18 cellular contexts compared by ENCODE assay signal in the genomic region with DNA sequence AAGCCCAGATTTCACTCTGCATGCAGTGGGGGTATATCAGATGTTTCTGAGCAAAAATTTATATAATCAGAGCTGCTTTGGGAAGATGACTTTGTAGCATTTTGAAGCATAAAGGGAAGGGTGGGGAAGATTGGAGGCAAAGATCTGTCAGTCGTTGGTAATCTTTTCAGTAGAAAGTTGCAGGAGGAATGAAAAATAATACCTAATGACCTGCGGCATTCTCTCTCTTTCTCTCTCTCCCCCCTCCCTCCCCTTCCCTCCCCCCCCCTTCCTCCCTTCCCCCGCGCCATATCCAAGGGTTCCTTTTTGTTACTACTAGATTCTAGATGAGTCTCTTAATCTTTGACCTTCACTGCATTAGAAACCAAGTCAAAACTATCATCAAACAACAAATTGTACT. TPM values are rescaled to one million over a fixed set of nuclear protein-coding genes. Genes with fewer than 3 reads are reported as not detected.
DNase-seq lines count a peak whose midpoint lies in the region; ATAC-seq and TF ChIP-seq lines count a peak whose summit lies in the region.
"Had no signal": no experiment of that assay in that cellular context is flagged by ENCODE, and none has a peak within 500 bp of the region (broad histone marks: within the 10 kb centered on the region; RNA-seq: fewer than 3 reads in every experiment).

No MANE protein-coding gene starts in this region.

- H3K9me3 ChIP-seq in Loucy (ENCODE audit: insufficient read depth, low read depth, low read length) (no peaks in the 10 kb centered on the region), hepatocyte (ENCODE audit: low read depth) (no peaks in the 10 kb centered on the region), transverse colon (no peaks in the 10 kb centered on the region)
- H3K9me3 ChIP-seq: gastrocnemius medialis, HAP-1 had no signal

- TF ChIP-seq CTCF in Loucy (conservative IDR thresholded peaks at IDR 0.05; ENCODE audit: low read length) (no peak), hepatocyte (IDR thresholded peaks at IDR 0.05; ENCODE audit: poor library complexity) (no peak), transverse colon (IDR thresholded peaks at IDR 0.05) (no peak)

- H2AFZ ChIP-seq in Loucy (ENCODE audit: low read length) (no peak overlapping the region; the same call in 1 of the 2 replicates), hepatocyte (no peak overlapping the region)

- H3K9ac ChIP-seq in Loucy (ENCODE audit: low read depth, low read length, poor library complexity, severe bottlenecking) = no peak overlapping the region

- no peak for DNase-seq in activated CD8-positive, alpha-beta memory T cell treated with anti-CD3 and anti-CD28 coated beads, Interleukin-2, amount 10 ng/mL, durations not matched to agents 7 days and 5 days
- DNase-seq in activated CD8-positive, alpha-beta memory T cell treated with anti-CD3 and anti-CD28 coated beads, Interleukin-2, amount 50 U/mL, for 4 hours = no peak
- DNase-seq in hepatocyte (ENCODE audit: low spot score) (no peak), transverse colon (no peak), AML-193 (lab: John Stamatoyannopoulos, UW) (no peak)
- DNase-seq in activated CD4-positive, alpha-beta T cell treated with anti-CD3 and anti-CD28 coated beads for 36 hours = no peak
- DNase-seq: activated CD4-positive, alpha-beta T cell treated with anti-CD3 and anti-CD28 coated beads, Interleukin-2, amount 50 U/mL, for 1 hour; activated T-cell treated with anti-CD3 and anti-CD28 coated beads, Interleukin-2, amount 50 U/mL, for 72 hours; anterior cingulate cortex; gastrocnemius medialis; stimulated activated CD4-positive, alpha-beta T cell treated with anti-CD3 and anti-CD28 coated beads, Interleukin-4, amount 100 ng/mL, for 4 hours had no signal

- H3F3A ChIP-seq in Loucy (ENCODE audit: low read depth) = peaks cover 6% of the 10 kb centered on the region; the same call in 1 of the 2 replicates

- H3K36me3 Mint-ChIP-seq in activated CD8-positive, alpha-beta memory T cell treated with anti-CD3 and anti-CD28 coated beads, Interleukin-2, amount 10 ng/mL, durations not matched to agents 7 days and 5 days = peaks cover 1% of the 10 kb centered on the region
- no peaks in the 10 kb centered on the region for H3K36me3 Mint-ChIP-seq in activated CD4-positive, alpha-beta T cell treated with anti-CD3 and anti-CD28 coated beads for 36 hours (ENCODE audit: low read depth)
- H3K36me3 Mint-ChIP-seq: IgD-negative memory B cell had no signal

- H3K4me2 ChIP-seq in Loucy (ENCODE audit: low read depth, low read length, poor library complexity, severe bottlenecking) = peak overlapping the region; percentile 92
- H3K4me2 ChIP-seq in hepatocyte = peak overlapping the region; percentile 91

- peaks cover 21% of the 10 kb centered on the region for H3K4me1 Mint-ChIP-seq in activated CD8-positive, alpha-beta memory T cell treated with anti-CD3 and anti-CD28 coated beads, Interleukin-2, amount 10 ng/mL, durations not matched to agents 7 days and 5 days
- H3K4me1 Mint-ChIP-seq in activated CD4-positive, alpha-beta T cell treated with anti-CD3 and anti-CD28 coated beads for 36 hours = peaks cover 21% of the 10 kb centered on the region

- TF ChIP-seq EP300 in transverse colon (IDR thresholded peaks at IDR 0.05; ENCODE audit: low read depth) = no peak

- 80% methylated on average over 3 of the region's 4 CpGs for WGBS in hepatocyte (ENCODE audit: low lambda C conversion rate, missing lambda C conversion rate)
- WGBS in transverse colon (ENCODE audit: low coverage in 1 of 2), 2 donors = 28 to 57% methylated on average over 3 to 4 of the region's 4 CpGs

- TF ChIP-seq POLR2A in transverse colon (IDR thresholded peaks at IDR 0.05) = no peak

- H3K79me2 ChIP-seq in Loucy (ENCODE audit: insufficient read depth, low read length) (peaks cover 31% of the 10 kb centered on the region), hepatocyte (peaks cover 23% of the 10 kb centered on the region)

- ATAC-seq in activated CD8-positive, alpha-beta memory T cell treated with anti-CD3 and anti-CD28 coated beads, Interleukin-2, amount 10 ng/mL, durations not matched to agents 7 days and 5 days = no peak
- ATAC-seq in activated CD4-positive, alpha-beta T cell treated with anti-CD3 and anti-CD28 coated beads for 36 hours = no peak
- no peak for ATAC-seq in HG03457 (IDR thresholded peaks at IDR 0.05; ENCODE audit: unreplicated experiment)
- ATAC-seq: activated T-cell treated with anti-CD3 and anti-CD28 coated beads, Interleukin-2, amount 50 U/mL, for 72 hours; gastrocnemius medialis had no signal

- H3K27me3 ChIP-seq in Loucy (ENCODE audit: insufficient read depth, low read length, poor library complexity, severe bottlenecking) (no peaks in the 10 kb centered on the region), hepatocyte (no peaks in the 10 kb centered on the region), transverse colon (no peaks in the 10 kb centered on the region)
- H3K27me3 ChIP-seq: gastrocnemius medialis had no signal

- H3K4me3 Mint-ChIP-seq in activated CD8-positive, alpha-beta memory T cell treated with anti-CD3 and anti-CD28 coated beads, Interleukin-2, amount 10 ng/mL, durations not matched to agents 7 days and 5 days = peak overlapping the region; percentile 29
- no peak overlapping the region for H3K4me3 Mint-ChIP-seq in activated CD4-positive, alpha-beta T cell treated with anti-CD3 and anti-CD28 coated beads for 36 hours

- H3K36me3 ChIP-seq in Loucy (ENCODE audit: insufficient read depth, low read length) (no peaks in the 10 kb centered on the region), hepatocyte (replicated peaks; ENCODE audit: insufficient read depth, low read depth) (no peaks in the 10 kb centered on the region), transverse colon (no peaks in the 10 kb centered on the region)
- H3K36me3 ChIP-seq: gastrocnemius medialis, HAP-1 had no signal

- peaks cover 34% of the 10 kb centered on the region for H3K4me1 ChIP-seq in Loucy (ENCODE audit: insufficient read depth, low read length, poor library complexity, severe bottlenecking)
- H3K4me1 ChIP-seq in hepatocyte (ENCODE audit: insufficient read depth) = peaks cover 8% of the 10 kb centered on the region
- peaks cover 0 to 31% (median 20%) of the 10 kb centered on the region in 4 donors for H3K4me1 ChIP-seq in transverse colon

- intact Hi-C loops in transverse colon (cut with DNase I; ENCODE audit: low total_unique reads) = no loop called here
- intact Hi-C loops in activated CD4-positive, alpha-beta T cell treated with anti-CD3 and anti-CD28 coated beads for 36 hours (cut with DNase I, micrococcal nuclease) = loop anchor here in 1 of 2 experiments (5.0 kb wide), 1 partner anchor 113 kb away; the partner anchor contains the start of gene LYSMD2

- no peaks in the 10 kb centered on the region for H3K9me2 ChIP-seq in Loucy (replicated peaks; ENCODE audit: low read depth, low read length)
- no peaks in the 10 kb centered on the region for H3K9me2 ChIP-seq in hepatocyte (replicated peaks; ENCODE audit: insufficient read depth)

- H3K27ac ChIP-seq in hepatocyte = peak overlapping the region; percentile 74
- peak overlapping the region; percentile 87 to 92 (median 90) for H3K27ac ChIP-seq in transverse colon

- no peak overlapping the region for H3K27ac Mint-ChIP-seq in activated CD8-positive, alpha-beta memory T cell treated with anti-CD3 and anti-CD28 coated beads, Interleukin-2, amount 10 ng/mL, durations not matched to agents 7 days and 5 days
- H3K27ac Mint-ChIP-seq in activated CD4-positive, alpha-beta T cell treated with anti-CD3 and anti-CD28 coated beads for 36 hours = no peak overlapping the region

- H3K4me3 ChIP-seq in Loucy (ENCODE audit: low read length, poor library complexity, severe bottlenecking) (peak overlapping the region; percentile 86), hepatocyte (no peak overlapping the region), transverse colon (peak overlapping the region in 1 of 4 donors; percentile 88)
- H3K4me3 ChIP-seq: lung had no signal

- in situ Hi-C loops in transverse colon (cut with MboI; ENCODE audit: low pct_ligation_motif_present in 1 of 4, low pct_unique_long_range_greater_than_20kb in 1 of 4, low sequenced_read_pairs in 3 of 4) = no loop called here

- peaks cover 50% of the 10 kb centered on the region for H3K27me3 Mint-ChIP-seq in activated CD8-positive, alpha-beta memory T cell treated with anti-CD3 and anti-CD28 coated beads, Interleukin-2, amount 10 ng/mL, durations not matched to agents 7 days and 5 days
- peaks cover 20% of the 10 kb centered on the region for H3K27me3 Mint-ChIP-seq in activated CD4-positive, alpha-beta T cell treated with anti-CD3 and anti-CD28 coated beads for 36 hours

- peaks cover 12% of the 10 kb centered on the region for H4K20me1 ChIP-seq in Loucy (ENCODE audit: insufficient read depth, low read length, poor library complexity, severe bottlenecking)
- H4K20me1 ChIP-seq in hepatocyte (ENCODE audit: insufficient read depth, poor library complexity, severe bottlenecking) = no peaks in the 10 kb centered on the region

- POLR2A ChIA-PET in activated CD4-positive, alpha-beta T cell treated with anti-CD3 and anti-CD28 coated beads for 36 hours (lab: Charles Lee) = no interaction called here

- CTCF ChIA-PET in activated CD8-positive, alpha-beta memory T cell treated with anti-CD3 and anti-CD28 coated beads, Interleukin-2, amount 10 ng/mL, durations not matched to agents 7 days and 5 days (lab: Charles Lee) = interaction anchor here (0.9 kb wide), 1 partner anchor 112 kb away, joined by 3 read pairs; no protein-coding TSS in a partner anchor
- CTCF ChIA-PET in activated CD4-positive, alpha-beta T cell treated with anti-CD3 and anti-CD28 coated beads for 36 hours (lab: Charles Lee) = no interaction called here

- H3K9me3 Mint-ChIP-seq in activated CD8-positive, alpha-beta memory T cell treated with anti-CD3 and anti-CD28 coated beads, Interleukin-2, amount 10 ng/mL, durations not matched to agents 7 days and 5 days (ENCODE audit: low read depth) = no peaks in the 10 kb centered on the region
- H3K9me3 Mint-ChIP-seq in activated CD4-positive, alpha-beta T cell treated with anti-CD3 and anti-CD28 coated beads for 36 hours (ENCODE audit: low read depth) = no peaks in the 10 kb centered on the region
- H3K9me3 Mint-ChIP-seq: activated T-cell treated with anti-CD3 and anti-CD28 coated beads, Interleukin-2, amount 50 U/mL, for 72 hours; IgD-negative memory B cell; T-helper 1 cell treated with Interleukin-12 subunit alpha and Interleukin-12 subunit beta and Interleukin-4 antibody, amounts not matched to agents 30 μg/mL and 1 μg/mL, for 36 hours had no signal

RNA-seq across cellular contexts. Expression of gene DMXL2, which starts 1.5 kb away (rescaled TPM):
- total RNA-seq in activated CD8-positive, alpha-beta memory T cell treated with anti-CD3 and anti-CD28 coated beads, Interleukin-2, amount 10 ng/mL, durations not matched to agents 7 days and 5 days = 10 to 100 TPM in 1 of 2 experiments, 1 to 10 TPM in 1; 7.3 to 10.4 TPM
- total RNA-seq in hepatocyte (30.8 and 31.4 TPM in 2 replicates), transverse colon (10 to 100 TPM; 35.8 to 75.9 (median 56.0) TPM)
- polyA plus RNA-seq in hepatocyte = 7.8 and 10.5 TPM in 2 replicates
- 1 to 10 TPM; 5.9 to 7.0 TPM for total RNA-seq in activated CD4-positive, alpha-beta T cell treated with anti-CD3 and anti-CD28 coated beads for 36 hours

RNA-seq across cellular contexts. Expression of gene SCG3, which starts 57.3 kb away (rescaled TPM):
- total RNA-seq in activated CD8-positive, alpha-beta memory T cell treated with anti-CD3 and anti-CD28 coated beads, Interleukin-2, amount 10 ng/mL, durations not matched to agents 7 days and 5 days = not detected
- total RNA-seq in hepatocyte (0.20 and 0.44 TPM in 2 replicates), transverse colon (1 to 10 TPM in 1 of 4 donors, under 1 TPM in 2, not detected in 1; 0.55 to 3.6 (median 0.95) TPM)
- polyA plus RNA-seq in hepatocyte = 0.06 and 0.11 TPM in 2 replicates
- total RNA-seq in activated CD4-positive, alpha-beta T cell treated with anti-CD3 and anti-CD28 coated beads for 36 hours = not detected
- total RNA-seq: activated T-cell treated with anti-CD3 and anti-CD28 coated beads, Interleukin-2, amount 50 U/mL, for 72 hours; endothelial cell of umbilical vein; gastrocnemius medialis had no signal
- polyA plus RNA-seq: endothelial cell of umbilical vein, IgD-negative memory B cell had no signal
